In the genomic region with DNA sequence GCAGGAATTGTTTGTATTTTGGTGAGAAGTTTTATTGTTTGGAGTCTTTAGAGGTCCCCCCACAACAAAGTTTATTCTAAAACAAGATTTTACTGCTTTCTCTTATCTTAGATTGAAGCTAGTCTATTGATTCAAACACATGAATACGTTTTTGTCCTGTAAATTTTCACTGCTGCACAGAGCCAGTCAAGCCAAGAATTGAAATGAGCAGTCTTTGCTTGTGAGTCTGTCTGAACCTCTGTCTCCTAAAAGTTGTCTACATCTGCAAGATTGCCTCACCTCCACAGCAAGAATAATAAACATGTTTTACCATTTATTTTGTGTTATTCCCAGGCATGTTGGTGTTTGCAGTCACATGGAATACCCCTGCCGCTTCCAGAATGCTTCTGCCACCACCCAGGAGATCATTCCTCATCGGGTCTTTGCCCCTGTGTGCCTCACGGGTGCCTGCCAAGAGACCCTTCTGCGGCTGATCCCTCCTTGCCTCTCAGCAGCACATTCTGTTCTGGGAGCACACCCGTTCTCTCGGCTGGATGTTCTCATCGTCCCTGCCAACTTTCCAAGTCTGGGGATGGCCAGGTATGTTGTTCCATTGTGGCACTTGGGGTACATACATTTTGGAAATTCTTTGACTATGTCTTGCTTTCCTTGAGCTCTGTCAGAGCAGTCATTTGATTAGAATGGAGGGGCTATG, we compare ENCODE assay signal across 11 cellular contexts.
A peak's percentile ranks its signal among the peaks of the same experiment; 100 is the strongest.
DNase-seq lines count a peak whose midpoint lies in the region; ATAC-seq, FAIRE-seq and TF ChIP-seq lines count a peak whose summit lies in the region.
"Had no signal": no experiment of that assay in that cellular context is flagged by ENCODE, and none has a peak within 500 bp of the region (broad histone marks: within the 10 kb centered on the region; RNA-seq: fewer than 3 reads in every experiment).

No MANE protein-coding gene starts in this region.

- H3K79me2 ChIP-seq in hepatocyte = peaks cover 14% of the 10 kb centered on the region

- no peaks in the 10 kb centered on the region for H3K27me3 ChIP-seq in HAP-1 (ENCODE audit: low read depth)
- H3K27me3 ChIP-seq in hepatocyte = no peaks in the 10 kb centered on the region
- H3K27me3 ChIP-seq: BE2C had no signal

- H3K9me2 ChIP-seq in hepatocyte (replicated peaks; ENCODE audit: insufficient read depth) = no peaks in the 10 kb centered on the region

- WGBS in hepatocyte (ENCODE audit: low lambda C conversion rate, missing lambda C conversion rate) = 64% methylated on average over 8 of the region's 8 CpGs

- H3K36me3 ChIP-seq in HAP-1 (replicated peaks) = peaks cover 4% of the 10 kb centered on the region
- no peaks in the 10 kb centered on the region for H3K36me3 ChIP-seq in hepatocyte (replicated peaks; ENCODE audit: insufficient read depth, low read depth)

- H3K9me3 ChIP-seq in HAP-1 = no peaks in the 10 kb centered on the region
- H3K9me3 ChIP-seq in hepatocyte (ENCODE audit: low read depth) = no peaks in the 10 kb centered on the region
- H3K9me3 ChIP-seq: BE2C had no signal

- H3K27ac ChIP-seq in angular gyrus (ENCODE audit: low read depth, low read length) (peak overlapping the region; percentile 89), hepatocyte (peak overlapping the region; percentile 90), skin epidermis (peak overlapping the region in 20 of 21 experiments; percentile 65 to 94 (median 82))

- ATAC-seq in GM18867 (IDR thresholded peaks at IDR 0.05; ENCODE audit: unreplicated experiment) = no peak

- in situ Hi-C loops in HAP-1 (cut with MboI; ENCODE audit: low sequenced_read_pairs) = no loop called here

- no peak for FAIRE-seq in HTR-8/SVneo (lab: Jason Lieb, UNC)

- H2AFZ ChIP-seq in hepatocyte = no peak overlapping the region

- no peak overlapping the region for H3K4me3 ChIP-seq in HAP-1
- no peak overlapping the region for H3K4me3 ChIP-seq in hepatocyte
- H3K4me3 ChIP-seq in skin epidermis = peak overlapping the region in 3 of 7 experiments; percentile 2 to 7 (median 5)

- no peaks in the 10 kb centered on the region for H4K20me1 ChIP-seq in hepatocyte (ENCODE audit: insufficient read depth, poor library complexity, severe bottlenecking)

- H3K4me2 ChIP-seq in hepatocyte = peak overlapping the region; percentile 43

- H3K4me1 ChIP-seq in HAP-1 (peaks cover 27% of the 10 kb centered on the region), hepatocyte (ENCODE audit: insufficient read depth) (peaks cover 61% of the 10 kb centered on the region)

- DNase-seq in HAP-1 (ENCODE audit: low spot score in 2 of 2) (peak; percentile 22 to 70), hepatocyte (ENCODE audit: low spot score) (no peak), C1 segment of cervical spinal cord (lab: John Stamatoyannopoulos, UW) (no peak), HTR-8/SVneo (ENCODE audit: insufficient read length, low spot score) (no peak)
- no peak for DNase-seq in activated CD4-positive, CD25-positive, alpha-beta regulatory T cell treated with anti-CD3 and anti-CD28 coated beads, Interleukin-2, amount 50 U/mL, for 72 hours
- DNase-seq: activated T-cell treated with anti-CD3 and anti-CD28 coated beads, Interleukin-2, amount 50 U/mL, for 48 hours; BE2C; NCI-H2081 treated with DMSO at 0.1 percent for 48 hours had no signal

- no peak for TF ChIP-seq CTCF in hepatocyte (IDR thresholded peaks at IDR 0.05; ENCODE audit: poor library complexity)

Comparison
In these comparisons a context has a peak if more than half of its experiments do, and no peak if none do; other contexts are left out.
1. DNase-seq: peak in HAP-1 (2 of 2); none in hepatocyte (single experiment), activated CD4-positive, CD25-positive, alpha-beta regulatory T cell treated with anti-CD3 and anti-CD28 coated beads, Interleukin-2, amount 50 U/mL, for 72 hours (single experiment), C1 segment of cervical spinal cord (0 of 14) and HTR-8/SVneo (single experiment).
2. Peak in every context shown above with its lines, with median percentiles within 50 percentile points of each other: H3K27ac ChIP-seq.